8 cellular contexts compared by ENCODE assay signal in genomic region chr2:675982-676646, GRCh38. TPM values are rescaled to one million over a fixed set of nuclear protein-coding genes. Genes with fewer than 3 reads are reported as not detected.
DNase-seq lines count a peak whose midpoint lies in the region; FAIRE-seq and TF ChIP-seq lines count a peak whose summit lies in the region.

No MANE protein-coding gene starts in this region.

- no peak overlapping the region for H3K56ac ChIP-seq in H1 (replicated peaks; ENCODE audit: insufficient read length, low read depth, low read length)

- peak overlapping the region; percentile 95 for H3K4me3 Mint-ChIP-seq in T-helper 2 cell treated with Interferon-gamma antibody and Interleukin-4, amounts not matched to agents 5 μg/mL and 100 μg/mL, for 36 hours

- no peak overlapping the region for H2AFZ ChIP-seq in H1 (ENCODE audit: low read length)

- H3K18ac ChIP-seq in H1 (ENCODE audit: extremely low read depth, low read length) = peak overlapping the region; percentile 36

- H3K27me3 Mint-ChIP-seq in T-helper 2 cell treated with Interferon-gamma antibody and Interleukin-4, amounts not matched to agents 5 μg/mL and 100 μg/mL, for 36 hours (ENCODE audit: low read depth) = no peaks in the 10 kb centered on the region

- POLR2A ChIA-PET in H1 (lab: Charles Lee; ENCODE audit: partially characterized antibody) = interaction anchor here (0.6 to 3.1 kb wide), 5 partner anchors 8 to 1062 kb away, joined by 3 to 13 read pairs (median 5); no protein-coding TSS in a partner anchor

- H3K27ac Mint-ChIP-seq in T-helper 2 cell treated with Interferon-gamma antibody and Interleukin-4, amounts not matched to agents 5 μg/mL and 100 μg/mL, for 36 hours = peak overlapping the region; percentile 91

- H2BK15ac ChIP-seq in H1 (ENCODE audit: low read length) = no peak overlapping the region

- TF ChIP-seq EP300 in H1 (IDR thresholded peaks at IDR 0.05; ENCODE audit: borderline replicate concordance in 1 of 2, low read depth in 2 of 2, low read length in 2 of 2) = no peak

- peak; percentile 44 to 58 for TF ChIP-seq RAD21 in H1 (IDR thresholded peaks at IDR 0.05 in 1 of 2, conservative IDR thresholded peaks at IDR 0.05 in 1 of 2; ENCODE audit: low read depth in 2 of 2, low read length in 2 of 2)

- no peaks in the 10 kb centered on the region for H3K9me3 Mint-ChIP-seq in T-helper 2 cell treated with Interferon-gamma antibody and Interleukin-4, amounts not matched to agents 5 μg/mL and 100 μg/mL, for 36 hours

- H4K5ac ChIP-seq in H1 (ENCODE audit: insufficient read length, low read depth, low read length) = peak overlapping the region; percentile 29

- TF ChIP-seq CTCF in H1 (IDR thresholded peaks at IDR 0.05; ENCODE audit: control extremely low read depth in 1 of 3, insufficient read depth in 1 of 3, low read depth in 1 of 3, low read length in 3 of 3) = peak; percentile 10 to 52 (median 28); a peak in 3 of 4 replicates

- peak; percentile 61 for FAIRE-seq in H54 (lab: Jason Lieb, UNC)
- no peak for FAIRE-seq in H1 (lab: Jason Lieb, UNC)

- H3K23ac ChIP-seq in H1 (ENCODE audit: insufficient read length) = no peak overlapping the region

- peak overlapping the region; percentile 98 for H3K27ac ChIP-seq in KOPT-K1 (ENCODE audit: low read depth, low read length, poor library complexity, severe bottlenecking)
- no peak overlapping the region for H3K27ac ChIP-seq in H1 (ENCODE audit: low read depth, low read length)
- H3K27ac ChIP-seq in mesodermal cell (ENCODE audit: low read depth, low read length, severe bottlenecking) = peak overlapping the region; percentile 47
- H3K27ac ChIP-seq in temporal lobe (ENCODE audit: low read depth, low read length) = peak overlapping the region; percentile 76

- H4K20me1 ChIP-seq in H1 (replicated peaks in 1 of 2; ENCODE audit: control insufficient read depth in 1 of 2, insufficient read depth in 2 of 2, low read length in 2 of 2) = peaks cover 12 to 13% of the 10 kb centered on the region in 2 experiments

- TF ChIP-seq POLR2A in H54 (IDR thresholded peaks at IDR 0.05; ENCODE audit: low read depth, low read length) = 0 out of 2 replicates have a peak, but pooled peaks have one; percentile 14
- no peak for TF ChIP-seq POLR2A in H1 (IDR thresholded peaks at IDR 0.05; ENCODE audit: control extremely low read depth in 1 of 2, low read depth in 2 of 2, low read length in 2 of 2)

- peaks cover 14% of the 10 kb centered on the region for H3K79me1 ChIP-seq in H1 (ENCODE audit: low read depth, low read length)

- H2BK20ac ChIP-seq in H1 (ENCODE audit: low read length) = no peak overlapping the region

- H3K36me3 Mint-ChIP-seq in T-helper 2 cell treated with Interferon-gamma antibody and Interleukin-4, amounts not matched to agents 5 μg/mL and 100 μg/mL, for 36 hours (ENCODE audit: low read depth) = peaks cover 27% of the 10 kb centered on the region

- no peak overlapping the region for H4K91ac ChIP-seq in H1 (replicated peaks; ENCODE audit: insufficient read length, low read length)

- H3K36me3 ChIP-seq in KOPT-K1 (ENCODE audit: insufficient read depth, low read length) (peaks cover 44% of the 10 kb centered on the region), H1 (ENCODE audit: control insufficient read depth in 2 of 4, insufficient read depth in 4 of 4, low read length in 3 of 4) (peaks cover 0 to 9% (median 3%) of the 10 kb centered on the region in 4 experiments; a peak in 1 of 8 replicates), mesodermal cell (ENCODE audit: control insufficient read depth, insufficient read depth, low read length) (peaks cover 17% of the 10 kb centered on the region)

- H3K9ac ChIP-seq in H1 (replicated peaks in 1 of 4; ENCODE audit: extremely low read depth in 1 of 4, low read depth in 3 of 4, low read length in 3 of 4) = peak overlapping the region; percentile 52 to 71 (median 67); a peak in 6 of 7 replicates

- peak; percentile 82 for DNase-seq in DMS 273 (lab: John Stamatoyannopoulos, UW; ENCODE audit: unreplicated experiment)
- no peak for DNase-seq in DMS 273 treated with DMSO at 0.1 percent for 48 hours (lab: John Stamatoyannopoulos, UW)
- DNase-seq in H54 (ENCODE audit: insufficient read length, low spot score) = peak; percentile 40
- DNase-seq in T-helper 2 cell treated with Interferon-gamma antibody and Interleukin-4, amounts not matched to agents 5 μg/mL and 100 μg/mL, for 36 hours (ENCODE audit: low spot score) = no peak
- peak; percentile 66 to 76 for DNase-seq in H1 (ENCODE audit: low read depth in 1 of 2, low spot score in 2 of 2)

- H3K4me1 Mint-ChIP-seq in T-helper 2 cell treated with Interferon-gamma antibody and Interleukin-4, amounts not matched to agents 5 μg/mL and 100 μg/mL, for 36 hours (ENCODE audit: low read depth) = peaks cover 30% of the 10 kb centered on the region

- no peak overlapping the region for H3K14ac ChIP-seq in H1 (ENCODE audit: insufficient read length)

- peak overlapping the region; percentile 64 to 84 for H3K4me2 ChIP-seq in H1 (ENCODE audit: insufficient read depth in 1 of 2, low read depth in 2 of 2, low read length in 2 of 2)

- no peak overlapping the region for H2BK120ac ChIP-seq in H1 (replicated peaks; ENCODE audit: low read depth, low read length)

- no peak overlapping the region for H3K4ac ChIP-seq in H1 (replicated peaks; ENCODE audit: insufficient read length, low read depth, low read length)

- CTCF ChIA-PET in H1 (lab: Charles Lee; ENCODE audit: partially characterized antibody) = no interaction called here

- H3K27me3 ChIP-seq in H1 (replicated peaks in 1 of 4; ENCODE audit: control insufficient read depth in 3 of 4, extremely low read depth in 1 of 4, insufficient read depth in 3 of 4, low read length in 3 of 4) = no peaks in the 10 kb centered on the region

- H2AK5ac ChIP-seq in H1 (ENCODE audit: low read depth, low read length) = no peak overlapping the region

- H3K79me2 ChIP-seq in H1 (ENCODE audit: control insufficient read depth in 1 of 2, insufficient read depth in 2 of 2, low read length in 2 of 2) = peaks cover 0 to 32% of the 10 kb centered on the region in 2 experiments; a peak in 2 of 4 replicates

- peak overlapping the region; percentile 73 to 85 (median 76) for H3K4me3 ChIP-seq in H1 (ENCODE audit: extremely low read depth in 1 of 4, insufficient read depth in 2 of 4, low read depth in 3 of 4, low read length in 4 of 4)
- H3K4me3 ChIP-seq in mesodermal cell (ENCODE audit: extremely low read depth, insufficient read depth, low read length, poor library complexity, severe bottlenecking) = peak overlapping the region; percentile 51

- H3K9me3 ChIP-seq in KOPT-K1 (ENCODE audit: insufficient read depth, low read length, poor library complexity, severe bottlenecking) (no peaks in the 10 kb centered on the region), H1 (ENCODE audit: insufficient read depth in 2 of 2, low read depth in 1 of 2, low read length in 1 of 2) (no peaks in the 10 kb centered on the region), mesodermal cell (ENCODE audit: control insufficient read depth, low read length) (no peaks in the 10 kb centered on the region)

- H2BK5ac ChIP-seq in H1 (ENCODE audit: low read depth, low read length) = peak overlapping the region; percentile 69; the same call in 1 of the 2 replicates

- H3K4me1 ChIP-seq in H1 (replicated peaks in 1 of 4; ENCODE audit: control insufficient read depth in 3 of 4, insufficient read depth in 4 of 4, low read length in 3 of 4) = peaks cover 2 to 14% (median 8%) of the 10 kb centered on the region in 4 experiments
- H3K4me1 ChIP-seq in mesodermal cell (ENCODE audit: control insufficient read depth, insufficient read depth, low read length, poor library complexity, severe bottlenecking) = peaks cover 14% of the 10 kb centered on the region

- peaks cover 2% of the 10 kb centered on the region; the same call in 1 of the 2 replicates for H3K23me2 ChIP-seq in H1 (ENCODE audit: low read depth, low read length)

- WGBS in H1 (ENCODE audit: extremely low coverage in 1 of 2, insufficient coverage in 1 of 2, insufficient read length in 1 of 2, insufficient replicate concordance in 2 of 2, low coverage in 1 of 2, low lambda C conversion rate in 2 of 2, missing lambda C conversion rate in 1 of 2), 2 experiments = 20% methylated on average over 16 of the region's 21 CpGs; no CpG with 5 or more reads in 1 of the 2 experiments
- WGBS in mesodermal cell (ENCODE audit: insufficient coverage in 2 of 2), 2 experiments = 22 to 33% methylated on average over 12 to 18 of the region's 21 CpGs

- no peak overlapping the region for H2BK12ac ChIP-seq in H1 (ENCODE audit: low read depth, low read length)

- peak overlapping the region; percentile 62; the same call in 1 of the 2 replicates for H4K8ac ChIP-seq in H1 (ENCODE audit: extremely low read depth, insufficient read depth, low read length)

TF ChIP-seq in H1, 55 proteins besides CTCF, POLR2A, EP300 and RAD21 (continues in another document):
- TF ChIP-seq SIN3A (conservative IDR thresholded peaks at IDR 0.05 in 1 of 2, IDR thresholded peaks at IDR 0.05 in 1 of 2; ENCODE audit: low read depth in 1 of 2, low read length in 2 of 2) (peak in 1 of 2 experiments; percentile 88; a peak in 2 of 4 replicates), SAP30 (IDR thresholded peaks at IDR 0.05; ENCODE audit: insufficient read depth, insufficient replicate concordance, low read length) (peak; percentile 86), RNF2 (IDR thresholded peaks at IDR 0.05; ENCODE audit: borderline replicate concordance, low read depth, low read length, missing control alignments, poor library complexity, severe bottlenecking) (no peak), KDM4A (IDR thresholded peaks at IDR 0.05; ENCODE audit: low read depth, low read length, severe bottlenecking) (no peak), SRF (IDR thresholded peaks at IDR 0.05; ENCODE audit: low read depth, low read length) (no peak), BRCA1 (IDR thresholded peaks at IDR 0.05; ENCODE audit: low read depth, low read length) (no peak), EZH2 (IDR thresholded peaks at IDR 0.05; ENCODE audit: low read depth, low read length, severe bottlenecking) (no peak), SP2 (IDR thresholded peaks at IDR 0.05; ENCODE audit: low read length) (no peak), CBX8 (IDR thresholded peaks at IDR 0.05; ENCODE audit: borderline replicate concordance, low read depth, low read length) (no peak), HDAC6 (IDR thresholded peaks at IDR 0.05; ENCODE audit: low read depth, low read length) (no peak)

RNA-seq across cellular contexts. Expression of gene TMEM18, which starts 1.1 kb away (rescaled TPM):
- 22.3 and 27.1 TPM in 2 replicates for total RNA-seq in H1 (2021; fragmentation: NEBNext Ultra II Directional; extraction: Animal tissue kit (Norgen Biotek cat#: 25700))
- 21.7 and 22.4 TPM in 2 replicates for polyA plus RNA-seq in H1 (2011; rRNA removed)
- 28.4 TPM for polyA plus RNA-seq in H1 (2011; cell fraction: cytosol; rRNA removed)
- polyA plus RNA-seq in H1 (2011; cell fraction: nucleus; rRNA removed) = 32.0 TPM
- polyA plus RNA-seq in H1 (2012, experiment 1 of 2) = 20.0 to 35.4 TPM (median 24.9 TPM) in 4 replicates
- 18.8 TPM for polyA plus RNA-seq in H1 (2012, experiment 2 of 2)
- polyA plus RNA-seq in H1 (2013, experiment 1 of 2) = 46.5 TPM
- 45.9 TPM for polyA plus RNA-seq in H1 (2013, experiment 2 of 2)
- 15.2 and 16.4 TPM in 2 replicates for polyA minus RNA-seq in H1 (2011; rRNA and poly(A)+ RNA removed)
- polyA minus RNA-seq in H1 (2011; cell fraction: cytosol; rRNA and poly(A)+ RNA removed) = 13.4 TPM
- 24.7 TPM for polyA minus RNA-seq in H1 (2011; cell fraction: nucleus; rRNA and poly(A)+ RNA removed)
- 17.4 TPM for polyA plus RNA-seq in mesodermal cell (2013, experiment 1 of 2)
- 16.1 TPM for polyA plus RNA-seq in mesodermal cell (2013, experiment 2 of 2)
- total RNA-seq in temporal lobe = 18.9 TPM

Comparison
In these comparisons a context has a peak if more than half of its experiments do, and no peak if none do; other contexts are left out.
1. DNase-seq: peak in DMS 273 (single experiment), H54 (single experiment) and H1 (2 of 2); none in DMS 273 treated with DMSO at 0.1 percent for 48 hours (single experiment) and T-helper 2 cell treated with Interferon-gamma antibody and Interleukin-4, amounts not matched to agents 5 μg/mL and 100 μg/mL, for 36 hours (single experiment).